Comparison of ENCODE assay signal across 8 cellular contexts in genomic region chr4:155809835-155810234, GRCh38. TPM values are rescaled to one million over a fixed set of nuclear protein-coding genes. Genes with fewer than 3 reads are reported as not detected.
A peak's percentile ranks its signal among the peaks of the same experiment; 100 is the strongest.
DNase-seq lines count a peak whose midpoint lies in the region; ATAC-seq, FAIRE-seq and TF ChIP-seq lines count a peak whose summit lies in the region.

No MANE protein-coding gene starts in this region.

- H3K27ac ChIP-seq in coronary artery, result no peak overlapping the region
- no peak overlapping the region for H3K27ac ChIP-seq in lower lobe of right lung

- H3K4me3 ChIP-seq in coronary artery (no peak overlapping the region), lower lobe of right lung (no peak overlapping the region)

- no peaks in the 10 kb centered on the region for H3K4me1 Mint-ChIP-seq in T-helper 2 cell treated with Interferon-gamma antibody and Interleukin-4, amounts not matched to agents 5 μg/mL and 100 μg/mL, for 36 hours (ENCODE audit: low read depth)

- no peaks in the 10 kb centered on the region for H3K9me3 Mint-ChIP-seq in T-helper 2 cell treated with Interferon-gamma antibody and Interleukin-4, amounts not matched to agents 5 μg/mL and 100 μg/mL, for 36 hours

- H3K27me3 ChIP-seq in lower lobe of right lung (ENCODE audit: low read depth), result no peaks in the 10 kb centered on the region

- no peak overlapping the region for H3K4me3 Mint-ChIP-seq in T-helper 2 cell treated with Interferon-gamma antibody and Interleukin-4, amounts not matched to agents 5 μg/mL and 100 μg/mL, for 36 hours

- H3K4me1 ChIP-seq in lower lobe of right lung, result no peaks in the 10 kb centered on the region

- H3K9me3 ChIP-seq in lower lobe of right lung, result no peaks in the 10 kb centered on the region

- TF ChIP-seq CTCF in coronary artery (IDR thresholded peaks at IDR 0.05) (peak; percentile 27), lower lobe of right lung (IDR thresholded peaks at IDR 0.05) (peak; percentile 72)

- TF ChIP-seq POLR2A in H54 (IDR thresholded peaks at IDR 0.05; ENCODE audit: low read depth, low read length), result no peak

- peak; percentile 7 for DNase-seq in stimulated activated CD4-positive, alpha-beta T cell treated with anti-CD3 and anti-CD28 coated beads, Interleukin-15, amount 100 ng/mL, for 24 hours
- DNase-seq in stimulated activated CD4-positive, alpha-beta T cell treated with anti-CD3 and anti-CD28 coated beads, Interleukin-2, amount 100 ng/mL, for 24 hours, result no peak
- DNase-seq in H54 (ENCODE audit: insufficient read length, low spot score) (no peak), KBM-7 (peak; percentile 91), OCI-M1 (lab: John Stamatoyannopoulos, UW) (peak; percentile 96), coronary artery (ENCODE audit: low spot score) (no peak), lower lobe of right lung (no peak)
- DNase-seq in T-helper 2 cell treated with Interferon-gamma antibody and Interleukin-4, amounts not matched to agents 5 μg/mL and 100 μg/mL, for 36 hours (ENCODE audit: low spot score), result no peak

- H3K27ac Mint-ChIP-seq in T-helper 2 cell treated with Interferon-gamma antibody and Interleukin-4, amounts not matched to agents 5 μg/mL and 100 μg/mL, for 36 hours, result no peak overlapping the region

- peaks cover 8% of the 10 kb centered on the region for H3K36me3 ChIP-seq in lower lobe of right lung

- ATAC-seq in lower lobe of right lung, result peak; percentile 86 to 90

- peak; percentile 33 for FAIRE-seq in H54 (lab: Jason Lieb, UNC)

- H3K36me3 Mint-ChIP-seq in T-helper 2 cell treated with Interferon-gamma antibody and Interleukin-4, amounts not matched to agents 5 μg/mL and 100 μg/mL, for 36 hours (ENCODE audit: low read depth), result no peaks in the 10 kb centered on the region

- intact Hi-C loops in lower lobe of right lung (cut with DNase I), result loop anchor here (5.0 kb wide), 1 partner anchor 142 kb away; the partner anchor contains the start of gene CTSO

- in situ Hi-C loops in KBM-7 (cut with MboI; ENCODE audit: low pct_unique_long_range_greater_than_20kb, low sequenced_read_pairs), result no loop called here

- H3K27me3 Mint-ChIP-seq in T-helper 2 cell treated with Interferon-gamma antibody and Interleukin-4, amounts not matched to agents 5 μg/mL and 100 μg/mL, for 36 hours (ENCODE audit: low read depth), result peaks cover 2% of the 10 kb centered on the region

RNA-seq across cellular contexts. Expression of gene GUCY1B1, which starts 51.0 kb away (rescaled TPM):
- 18.1 TPM for total RNA-seq in lower lobe of right lung

RNA-seq across cellular contexts. Expression of gene ASIC5, which starts 56.2 kb away (rescaled TPM):
- total RNA-seq in lower lobe of right lung, result not detected

Comparison
In these comparisons a context has a peak if more than half of its experiments do, and no peak if none do; other contexts are left out.
1. DNase-seq: peak in stimulated activated CD4-positive, alpha-beta T cell treated with anti-CD3 and anti-CD28 coated beads, Interleukin-15, amount 100 ng/mL, for 24 hours (single experiment), KBM-7 (single experiment) and OCI-M1 (single experiment); none in stimulated activated CD4-positive, alpha-beta T cell treated with anti-CD3 and anti-CD28 coated beads, Interleukin-2, amount 100 ng/mL, for 24 hours (0 of 2), H54 (single experiment), coronary artery (single experiment), lower lobe of right lung (single experiment) and T-helper 2 cell treated with Interferon-gamma antibody and Interleukin-4, amounts not matched to agents 5 μg/mL and 100 μg/mL, for 36 hours (single experiment).